ENCODE assay signal across 8 cellular contexts in genomic region chr10:78301891-78302738, GRCh38.
A peak's percentile ranks its signal among the peaks of the same experiment; 100 is the strongest.
DNase-seq lines count a peak whose midpoint lies in the region; ATAC-seq and TF ChIP-seq lines count a peak whose summit lies in the region.

No MANE protein-coding gene starts in this region.

- in situ Hi-C loops in gastrocnemius medialis (cut with MboI; ENCODE audit: low sequenced_read_pairs in 4 of 4) = loop anchor here in 3 of 4 donors (10.0 to 25.0 kb wide), 3 partner anchors 240 to 893 kb away; partner anchors contain the start of genes POLR3A (in 2 of the 3) and RPS24 (in 2 of the 3)

- ATAC-seq in activated T-cell treated with anti-CD3 and anti-CD28 coated beads, Interleukin-2, amount 50 U/mL, for 4 hours = no peak
- ATAC-seq in T-helper 17 cell = no peak
- ATAC-seq in gastrocnemius medialis = peak; percentile 30 to 55

- no peak for DNase-seq in activated T-cell treated with anti-CD3 and anti-CD28 coated beads, Interleukin-2, amount 50 U/mL, for 4 hours
- DNase-seq in activated T-cell treated with anti-CD3 and anti-CD28 coated beads, Interleukin-2, amount 50 U/mL, for 1 hour = no peak
- DNase-seq in T-helper 17 cell (peak in 1 of 3 donors; percentile 2), foreskin fibroblast (peak in 1 of 2 donors; percentile 29), gastrocnemius medialis (peak in 1 of 2 donors; percentile 70), putamen (ENCODE audit: low spot score) (no peak), hepatic stellate cell (ENCODE audit: low spot score) (no peak), GM03348 (ENCODE audit: low spot score) (no peak)

- H3K27me3 Mint-ChIP-seq in activated T-cell treated with anti-CD3 and anti-CD28 coated beads, Interleukin-2, amount 50 U/mL, for 4 hours (ENCODE audit: low read depth) = no peaks in the 10 kb centered on the region
- no peaks in the 10 kb centered on the region for H3K27me3 Mint-ChIP-seq in T-helper 17 cell

- H3K9me3 Mint-ChIP-seq in activated T-cell treated with anti-CD3 and anti-CD28 coated beads, Interleukin-2, amount 50 U/mL, for 4 hours = no peaks in the 10 kb centered on the region

- TF ChIP-seq POLR2A in gastrocnemius medialis (IDR thresholded peaks at IDR 0.05) = no peak

- H3K36me3 Mint-ChIP-seq in activated T-cell treated with anti-CD3 and anti-CD28 coated beads, Interleukin-2, amount 50 U/mL, for 4 hours (ENCODE audit: insufficient read depth) = no peaks in the 10 kb centered on the region
- no peaks in the 10 kb centered on the region for H3K36me3 Mint-ChIP-seq in T-helper 17 cell (ENCODE audit: low read depth)

- peak overlapping the region; percentile 87 to 94 (median 90) for H3K27ac ChIP-seq in gastrocnemius medialis

- peak overlapping the region; percentile 86 for H3K4me3 Mint-ChIP-seq in activated T-cell treated with anti-CD3 and anti-CD28 coated beads, Interleukin-2, amount 50 U/mL, for 4 hours
- peak overlapping the region; percentile 96 for H3K4me3 Mint-ChIP-seq in T-helper 17 cell

- H3K27me3 ChIP-seq in gastrocnemius medialis = no peaks in the 10 kb centered on the region

- peaks cover 16% of the 10 kb centered on the region for H3K4me1 Mint-ChIP-seq in activated T-cell treated with anti-CD3 and anti-CD28 coated beads, Interleukin-2, amount 50 U/mL, for 4 hours (ENCODE audit: low read depth)
- peaks cover 16% of the 10 kb centered on the region for H3K4me1 Mint-ChIP-seq in T-helper 17 cell

- peak overlapping the region; percentile 98 for H3K27ac Mint-ChIP-seq in T-helper 17 cell

- TF ChIP-seq CTCF in foreskin fibroblast (IDR thresholded peaks at IDR 0.05; ENCODE audit: low read depth, low read length) (peak; percentile 19), gastrocnemius medialis (IDR thresholded peaks at IDR 0.05 in 4 of 5, conservative IDR thresholded peaks at IDR 0.05 in 1 of 5) (peak in 2 of 5 experiments; percentile 11 to 16)

- H3K4me1 ChIP-seq in gastrocnemius medialis = peaks cover 13 to 20% of the 10 kb centered on the region in 2 donors

- H3K9me3 ChIP-seq in T-helper 17 cell (ENCODE audit: control insufficient read depth, low read length, poor library complexity, severe bottlenecking) = no peaks in the 10 kb centered on the region
- no peaks in the 10 kb centered on the region for H3K9me3 ChIP-seq in gastrocnemius medialis

- H3K4me3 ChIP-seq in foreskin fibroblast (ENCODE audit: low read depth in 1 of 2, low read length in 2 of 2) (peak overlapping the region in 1 of 2 donors; percentile 70), gastrocnemius medialis (peak overlapping the region in 3 of 4 donors; percentile 53 to 73 (median 63))

- intact Hi-C loops in gastrocnemius medialis (cut with DNase I; ENCODE audit: low total_unique reads) = loop anchor here (2.0 to 5.0 kb wide), 4 partner anchors 70 to 893 kb away; partner anchors contain the start of gene RPS24

- no peaks in the 10 kb centered on the region for H3K36me3 ChIP-seq in gastrocnemius medialis

Comparison
In these comparisons a context has a peak if more than half of its experiments do, and no peak if none do; other contexts are left out.
1. ATAC-seq: peak in gastrocnemius medialis (2 of 2); none in activated T-cell treated with anti-CD3 and anti-CD28 coated beads, Interleukin-2, amount 50 U/mL, for 4 hours (0 of 2) and T-helper 17 cell (single experiment).